Comparison of ENCODE assay signal across 22 cellular contexts in genomic region chr1:24500448-24501048, GRCh38. TPM values are rescaled to one million over a fixed set of nuclear protein-coding genes. Genes with fewer than 3 reads are reported as not detected.
DNase-seq lines count a peak whose midpoint lies in the region; ATAC-seq, FAIRE-seq and TF ChIP-seq lines count a peak whose summit lies in the region.
"Had no signal": no experiment of that assay in that cellular context is flagged by ENCODE, and none has a peak within 500 bp of the region (broad histone marks: within the 10 kb centered on the region; RNA-seq: fewer than 3 reads in every experiment).

No MANE protein-coding gene starts in this region.

- no peaks in the 10 kb centered on the region for H3K79me1 ChIP-seq in mesendoderm (ENCODE audit: low read length)

- peaks cover 19% of the 10 kb centered on the region for H3K36me3 Mint-ChIP-seq in T-helper 1 cell treated with Interleukin-12 subunit alpha and Interleukin-12 subunit beta and Interleukin-4 antibody, amounts not matched to agents 30 μg/mL and 1 μg/mL, for 36 hours (ENCODE audit: low read depth)
- peaks cover 2% of the 10 kb centered on the region; the same call in 1 of the 3 replicates for H3K36me3 Mint-ChIP-seq in GM23338 (ENCODE audit: low read depth)
- H3K36me3 Mint-ChIP-seq in activated CD4-positive, alpha-beta memory T cell treated with anti-CD3 and anti-CD28 coated beads, Interleukin-2, amount 10 ng/mL, durations not matched to agents 7 days and 5 days (ENCODE audit: low read depth) = peaks cover 16% of the 10 kb centered on the region

- H3K27ac Mint-ChIP-seq in T-helper 1 cell treated with Interleukin-12 subunit alpha and Interleukin-12 subunit beta and Interleukin-4 antibody, amounts not matched to agents 30 μg/mL and 1 μg/mL, for 36 hours = peak overlapping the region; percentile 92
- H3K27ac Mint-ChIP-seq in GM23338 = no peak overlapping the region
- H3K27ac Mint-ChIP-seq in activated CD4-positive, alpha-beta memory T cell treated with anti-CD3 and anti-CD28 coated beads, Interleukin-2, amount 10 ng/mL, durations not matched to agents 7 days and 5 days = peak overlapping the region; percentile 97

- H3K36me3 ChIP-seq in GM23338 (ENCODE audit: insufficient read depth) (no peaks in the 10 kb centered on the region), mesendoderm (ENCODE audit: control insufficient read depth, insufficient read depth, low read length) (no peaks in the 10 kb centered on the region), H7 (replicated peaks; ENCODE audit: control insufficient read depth, insufficient read depth, low read length) (no peaks in the 10 kb centered on the region)
- H3K36me3 ChIP-seq: ascending aorta, left lung, ovary, tibial nerve, WERI-Rb-1 had no signal

- no peak overlapping the region for H4K8ac ChIP-seq in mesendoderm (ENCODE audit: low read depth, low read length)

- H2BK5ac ChIP-seq in mesendoderm (ENCODE audit: low read length) = no peak overlapping the region

- peak overlapping the region; percentile 99 for H2AFZ ChIP-seq in GM23338

- no peak overlapping the region for H4K5ac ChIP-seq in mesendoderm (ENCODE audit: low read length)

- no peaks in the 10 kb centered on the region for H4K20me1 ChIP-seq in GM23338 (replicated peaks; ENCODE audit: insufficient read depth)

- H3K4me1 Mint-ChIP-seq in T-helper 1 cell treated with Interleukin-12 subunit alpha and Interleukin-12 subunit beta and Interleukin-4 antibody, amounts not matched to agents 30 μg/mL and 1 μg/mL, for 36 hours (ENCODE audit: low read depth) = peaks cover 42% of the 10 kb centered on the region
- peaks cover 30% of the 10 kb centered on the region for H3K4me1 Mint-ChIP-seq in GM23338
- H3K4me1 Mint-ChIP-seq in activated CD4-positive, alpha-beta memory T cell treated with anti-CD3 and anti-CD28 coated beads, Interleukin-2, amount 10 ng/mL, durations not matched to agents 7 days and 5 days = peaks cover 50% of the 10 kb centered on the region

- H3F3A ChIP-seq in GM23338 (replicated peaks; ENCODE audit: low read depth) = 0 out of 2 replicates have a peak, but pooled peaks cover 3% of the 10 kb centered on the region

- no peak overlapping the region for H3K23ac ChIP-seq in mesendoderm (ENCODE audit: low read length)

- H2BK15ac ChIP-seq in mesendoderm (replicated peaks; ENCODE audit: low read depth) = no peak overlapping the region

- no peak for FAIRE-seq in D721Med (lab: Jason Lieb, UNC)
- FAIRE-seq: colon, frontal cortex had no signal

- H2BK120ac ChIP-seq in mesendoderm (ENCODE audit: low read depth, low read length) = no peak overlapping the region

- H3K56ac ChIP-seq in mesendoderm (ENCODE audit: low read length) = no peak overlapping the region

- ATAC-seq in GM23338 = no peak
- no peak for ATAC-seq in GM18520 (IDR thresholded peaks at IDR 0.05; ENCODE audit: unreplicated experiment)
- ATAC-seq: left lung had no signal

- H3K4me3 ChIP-seq in GM23338 (no peak overlapping the region), mesendoderm (ENCODE audit: low read length) (no peak overlapping the region), H7 (ENCODE audit: insufficient read depth, low read depth, low read length) (no peak overlapping the region)
- H3K4me3 ChIP-seq: ovary had no signal

- H3K27me3 ChIP-seq in GM23338 (ENCODE audit: insufficient read depth) (peaks cover 7% of the 10 kb centered on the region), mesendoderm (ENCODE audit: insufficient read depth, low read length, poor library complexity) (no peaks in the 10 kb centered on the region), H7 (ENCODE audit: control insufficient read depth, insufficient read depth, low read length) (no peaks in the 10 kb centered on the region)
- H3K27me3 ChIP-seq: ascending aorta, ovary, tibial nerve had no signal

- H3K79me2 ChIP-seq in GM23338 (replicated peaks; ENCODE audit: insufficient read depth) = peaks cover 2% of the 10 kb centered on the region; the same call in 1 of the 2 replicates
- no peaks in the 10 kb centered on the region for H3K79me2 ChIP-seq in mesendoderm (ENCODE audit: control insufficient read depth, insufficient read depth, low read length)

- peak overlapping the region; percentile 71 for H2AK5ac ChIP-seq in mesendoderm (ENCODE audit: low read length)

- no peaks in the 10 kb centered on the region for H3K27me3 Mint-ChIP-seq in T-helper 1 cell treated with Interleukin-12 subunit alpha and Interleukin-12 subunit beta and Interleukin-4 antibody, amounts not matched to agents 30 μg/mL and 1 μg/mL, for 36 hours (ENCODE audit: low read depth)
- H3K27me3 Mint-ChIP-seq in GM23338 (ENCODE audit: insufficient read depth, low read depth, poor library complexity) = peaks cover 8% of the 10 kb centered on the region
- peaks cover 3% of the 10 kb centered on the region for H3K27me3 Mint-ChIP-seq in activated CD4-positive, alpha-beta memory T cell treated with anti-CD3 and anti-CD28 coated beads, Interleukin-2, amount 10 ng/mL, durations not matched to agents 7 days and 5 days

- WGBS in mesendoderm (ENCODE audit: extremely low coverage, insufficient coverage, low lambda C conversion rate) = no CpG with 5 or more reads among the region's 5 CpGs

- CTCF ChIA-PET in activated CD4-positive, alpha-beta memory T cell treated with anti-CD3 and anti-CD28 coated beads, Interleukin-2, amount 10 ng/mL, durations not matched to agents 7 days and 5 days (lab: Charles Lee) = interaction anchor here (0.6 to 6.6 kb wide), 6 partner anchors 9 to 350 kb away, joined by 4 to 89 read pairs (median 24); partner anchors contain the start of genes NIPAL3 and STPG1

- H3K27ac ChIP-seq in GM23338 (ENCODE audit: low read depth) = no peak overlapping the region
- H3K27ac ChIP-seq in mesendoderm (ENCODE audit: low read depth, low read length) = no peak overlapping the region
- H3K27ac ChIP-seq: 22Rv1, ascending aorta, ovary, WERI-Rb-1 had no signal

- TF ChIP-seq CTCF in GM23338 (conservative IDR thresholded peaks at IDR 0.05; ENCODE audit: low read depth in 2 of 2) = no peak
- no peak for TF ChIP-seq CTCF in D721Med (IDR thresholded peaks at IDR 0.05; ENCODE audit: insufficient read depth, missing control alignments)

- no peak overlapping the region for H3K4ac ChIP-seq in mesendoderm (ENCODE audit: low read depth, low read length)

- no peak overlapping the region for H3K9ac ChIP-seq in mesendoderm (ENCODE audit: low read length)

- H3K9me2 ChIP-seq in GM23338 (ENCODE audit: insufficient read depth) = no peaks in the 10 kb centered on the region

- H3K4me2 ChIP-seq in GM23338 = no peak overlapping the region
- H3K4me2 ChIP-seq in mesendoderm (ENCODE audit: low read length) = no peak overlapping the region

- DNase-seq in T-helper 1 cell = no peak
- no peak for DNase-seq in GM23338 (ENCODE audit: low spot score)
- DNase-seq in activated CD4-positive, alpha-beta memory T cell treated with anti-CD3 and anti-CD28 coated beads, Interleukin-2, amount 10 ng/mL, durations not matched to agents 7 days and 5 days = no peak
- DNase-seq in mesendoderm = no peak
- DNase-seq in D721Med (ENCODE audit: insufficient read length, low spot score) = no peak
- DNase-seq in H7 = no peak
- DNase-seq: NCI-H1092 treated with DMSO at 0.1 percent for 48 hours; NCI-H2171; NCI-H774; ovary; stimulated activated CD4-positive, alpha-beta T cell treated with anti-CD3 and anti-CD28 coated beads, Interleukin-2, amount 100 ng/mL, for 48 hours; WERI-Rb-1 had no signal

- no peak overlapping the region for H3K18ac ChIP-seq in mesendoderm (ENCODE audit: low read length)

- no peaks in the 10 kb centered on the region for H3K9me3 Mint-ChIP-seq in T-helper 1 cell treated with Interleukin-12 subunit alpha and Interleukin-12 subunit beta and Interleukin-4 antibody, amounts not matched to agents 30 μg/mL and 1 μg/mL, for 36 hours
- peaks cover 3% of the 10 kb centered on the region; the same call in 1 of the 3 replicates for H3K9me3 Mint-ChIP-seq in GM23338
- H3K9me3 Mint-ChIP-seq in activated CD4-positive, alpha-beta memory T cell treated with anti-CD3 and anti-CD28 coated beads, Interleukin-2, amount 10 ng/mL, durations not matched to agents 7 days and 5 days = peaks cover 2% of the 10 kb centered on the region

- POLR2A ChIA-PET in activated CD4-positive, alpha-beta memory T cell treated with anti-CD3 and anti-CD28 coated beads, Interleukin-2, amount 10 ng/mL, durations not matched to agents 7 days and 5 days (lab: Charles Lee) = interaction anchor here (0.7 to 10.4 kb wide), 7 partner anchors 11 to 164 kb away, joined by 4 to 232 read pairs (median 100); partner anchors contain the start of genes NIPAL3 and SRRM1

- peak overlapping the region; percentile 86 for H3K4me3 Mint-ChIP-seq in T-helper 1 cell treated with Interleukin-12 subunit alpha and Interleukin-12 subunit beta and Interleukin-4 antibody, amounts not matched to agents 30 μg/mL and 1 μg/mL, for 36 hours
- H3K4me3 Mint-ChIP-seq in GM23338 = no peak overlapping the region
- H3K4me3 Mint-ChIP-seq in activated CD4-positive, alpha-beta memory T cell treated with anti-CD3 and anti-CD28 coated beads, Interleukin-2, amount 10 ng/mL, durations not matched to agents 7 days and 5 days = no peak overlapping the region

- peaks cover 19% of the 10 kb centered on the region for H3K4me1 ChIP-seq in GM23338 (ENCODE audit: insufficient read depth)
- peaks cover 10% of the 10 kb centered on the region for H3K4me1 ChIP-seq in mesendoderm (ENCODE audit: control insufficient read depth, low read depth, low read length)

TF ChIP-seq in GM23338, 12 proteins besides CTCF, POLR2A, EP300 and RAD21 (continues in another document):
- no peak for TF ChIP-seq JUNB (IDR thresholded peaks at IDR 0.05; ENCODE audit: unreplicated experiment)
- no peak for TF ChIP-seq CREB1 (CRISPR knock-in tag; IDR thresholded peaks at IDR 0.05; ENCODE audit: low read depth)

RNA-seq across cellular contexts. Expression of gene RCAN3, which starts 2.1 kb away (rescaled TPM):
- total RNA-seq in GM23338 (2014; rRNA removed; shearing (Covaris generic)) = 11.2 and 13.7 TPM in 2 replicates
- polyA plus RNA-seq in GM23338 (2016; fragmentation: Nextera tagmentation; extraction: Ambion mirVana) = 8.9 and 9.1 TPM in 2 replicates
- total RNA-seq in activated CD4-positive, alpha-beta memory T cell treated with anti-CD3 and anti-CD28 coated beads, Interleukin-2, amount 10 ng/mL, durations not matched to agents 7 days and 5 days = 10 to 100 TPM; 59.3 to 62.6 TPM
- polyA plus RNA-seq in mesendoderm (2013, experiment 1 of 2) = 13.0 TPM
- 13.4 TPM for polyA plus RNA-seq in mesendoderm (2013, experiment 2 of 2)
- total RNA-seq in H7 (2014; rRNA removed; shearing (Covaris generic)) = 29.3 and 31.7 TPM in 2 replicates

RNA-seq across cellular contexts. Expression of gene NCMAP, which starts 55.3 kb away (rescaled TPM):
- total RNA-seq in GM23338 (2014; rRNA removed; shearing (Covaris generic)) = 0.17 and 0.85 TPM in 2 replicates
- 0.12 and 0.23 TPM in 2 replicates for polyA plus RNA-seq in GM23338 (2016; fragmentation: Nextera tagmentation; extraction: Ambion mirVana)
- total RNA-seq in activated CD4-positive, alpha-beta memory T cell treated with anti-CD3 and anti-CD28 coated beads, Interleukin-2, amount 10 ng/mL, durations not matched to agents 7 days and 5 days = not detected
- 0.01 TPM for polyA plus RNA-seq in mesendoderm (2013, experiment 1 of 2)
- polyA plus RNA-seq in mesendoderm (2013, experiment 2 of 2) = 0.01 TPM
- total RNA-seq in H7 (2014; rRNA removed; shearing (Covaris generic)) = 0.10 and 0.11 TPM in 2 replicates
- total RNA-seq: ascending aorta, RPMI7951 had no signal
- polyA plus RNA-seq: CD14-positive monocyte had no signal
